8 cellular contexts compared by ENCODE assay signal in the genomic region with DNA sequence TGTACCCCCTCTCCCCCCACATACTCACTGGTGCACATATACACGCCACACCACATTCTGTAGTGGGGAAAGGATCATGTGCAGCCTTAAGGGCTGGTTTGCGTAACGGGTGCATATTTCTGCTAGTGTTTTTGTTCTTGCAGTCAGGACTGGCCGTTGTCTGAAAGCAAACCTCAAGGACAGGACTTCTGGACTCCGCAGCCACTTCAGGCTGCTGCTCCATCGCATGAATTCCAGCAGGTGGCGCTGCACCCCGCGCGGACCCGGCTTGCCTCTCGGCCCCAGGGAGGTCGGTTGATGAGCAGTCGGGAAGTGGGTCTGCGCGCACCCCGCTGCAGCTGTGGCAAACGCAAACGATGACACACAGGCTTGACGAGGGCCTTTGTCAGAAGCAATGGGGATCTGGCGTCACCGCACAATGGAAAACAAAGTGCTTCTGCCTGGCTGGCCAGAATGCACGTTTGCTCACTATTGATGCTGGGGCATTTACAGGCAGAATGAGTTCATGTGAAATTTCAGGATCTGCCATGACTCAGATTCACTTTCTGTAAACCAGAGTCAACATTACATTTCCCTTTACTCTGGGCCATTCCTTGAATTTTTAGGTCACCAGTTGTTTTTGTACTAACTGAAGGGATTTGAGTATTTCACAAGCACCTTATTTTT. TPM values are rescaled to one million over a fixed set of nuclear protein-coding genes. Genes with fewer than 3 reads are reported as not detected.
A peak's percentile ranks its signal among the peaks of the same experiment; 100 is the strongest.
DNase-seq lines count a peak whose midpoint lies in the region; ATAC-seq and TF ChIP-seq lines count a peak whose summit lies in the region.

No MANE protein-coding gene starts in this region.

- peak; percentile 95 for ATAC-seq in GM21528 (IDR thresholded peaks at IDR 0.05; ENCODE audit: low FRiP score, unreplicated experiment)

- peak overlapping the region; percentile 14; the same call in 1 of the 2 replicates for H3K27ac ChIP-seq in HUES64 (ENCODE audit: low read depth, low read length)
- H3K27ac ChIP-seq in mucosa of rectum (ENCODE audit: low read depth in 2 of 2, low read length in 2 of 2): peak overlapping the region in 1 of 2 donors; percentile 41

- H3K9me3 ChIP-seq in HUES64 (ENCODE audit: insufficient read depth, low read depth, low read length) (no peaks in the 10 kb centered on the region), mucosa of rectum (ENCODE audit: control insufficient read depth in 2 of 2, low read length in 2 of 2) (no peaks in the 10 kb centered on the region)

- H3K4me1 ChIP-seq in HUES64 (ENCODE audit: insufficient read depth, low read length) (peaks cover 17% of the 10 kb centered on the region), mucosa of rectum (ENCODE audit: control insufficient read depth in 2 of 2, insufficient read depth in 2 of 2, low read length in 2 of 2) (peaks cover 3 to 4% of the 10 kb centered on the region in 2 donors)

- H3K27me3 ChIP-seq in HUES64 (ENCODE audit: insufficient read depth, low read length) (no peaks in the 10 kb centered on the region), mucosa of rectum (ENCODE audit: control insufficient read depth in 2 of 2, insufficient read depth in 2 of 2, low read length in 2 of 2) (no peaks in the 10 kb centered on the region)

- TF ChIP-seq CTCF in epithelial cell of proximal tubule (conservative IDR thresholded peaks at IDR 0.05; ENCODE audit: low read depth, low read length): peak; percentile 99

- WGBS in HUES64: 4% methylated on average over 22 of the region's 23 CpGs

- DNase-seq in DMS 273 (lab: John Stamatoyannopoulos, UW; ENCODE audit: unreplicated experiment) (peak; percentile 90), OCI-M1 (lab: John Stamatoyannopoulos, UW) (peak; percentile 90), epithelial cell of proximal tubule (ENCODE audit: low read depth) (peak; percentile 97)
- peak; percentile 89 for DNase-seq in activated T-cell treated with anti-CD3 and anti-CD28 coated beads, Interleukin-2, amount 50 U/mL, for 1 hour
- DNase-seq in stimulated activated CD8-positive, alpha-beta memory T cell treated with anti-CD3 and anti-CD28 coated beads, Interleukin-4, amount 100 ng/mL, for 4 hours (ENCODE audit: low read depth in 2 of 2, low spot score in 1 of 2): peak; percentile 82 to 92

- H3K4me3 ChIP-seq in HUES64 (ENCODE audit: low read length): peak overlapping the region; percentile 18
- H3K4me3 ChIP-seq in epithelial cell of proximal tubule (ENCODE audit: low read depth, low read length): peak overlapping the region; percentile 39
- peak overlapping the region; percentile 47 to 65 for H3K4me3 ChIP-seq in mucosa of rectum (ENCODE audit: low read length in 2 of 2)

- no peaks in the 10 kb centered on the region for H3K36me3 ChIP-seq in HUES64 (ENCODE audit: insufficient read depth, low read length)
- H3K36me3 ChIP-seq in mucosa of rectum (ENCODE audit: control insufficient read depth in 2 of 2, insufficient read depth in 2 of 2, low read length in 2 of 2): no peaks in the 10 kb centered on the region

- H3K9ac ChIP-seq in HUES64 (ENCODE audit: low read depth, low read length): peak overlapping the region; percentile 3; the same call in 1 of the 2 replicates
- peak overlapping the region; percentile 1 to 33 for H3K9ac ChIP-seq in mucosa of rectum (ENCODE audit: low read depth in 1 of 2, low read length in 2 of 2)

RNA-seq across cellular contexts. Expression of a gene that starts 36.3 kb away (rescaled TPM):
- 20.6 TPM for polyA plus RNA-seq in HUES64 (2013, experiment 1 of 2)
- 23.1 TPM for polyA plus RNA-seq in HUES64 (2013, experiment 2 of 2)
- total RNA-seq in epithelial cell of proximal tubule: 147 and 181 TPM in 2 replicates
